In the genomic region with DNA sequence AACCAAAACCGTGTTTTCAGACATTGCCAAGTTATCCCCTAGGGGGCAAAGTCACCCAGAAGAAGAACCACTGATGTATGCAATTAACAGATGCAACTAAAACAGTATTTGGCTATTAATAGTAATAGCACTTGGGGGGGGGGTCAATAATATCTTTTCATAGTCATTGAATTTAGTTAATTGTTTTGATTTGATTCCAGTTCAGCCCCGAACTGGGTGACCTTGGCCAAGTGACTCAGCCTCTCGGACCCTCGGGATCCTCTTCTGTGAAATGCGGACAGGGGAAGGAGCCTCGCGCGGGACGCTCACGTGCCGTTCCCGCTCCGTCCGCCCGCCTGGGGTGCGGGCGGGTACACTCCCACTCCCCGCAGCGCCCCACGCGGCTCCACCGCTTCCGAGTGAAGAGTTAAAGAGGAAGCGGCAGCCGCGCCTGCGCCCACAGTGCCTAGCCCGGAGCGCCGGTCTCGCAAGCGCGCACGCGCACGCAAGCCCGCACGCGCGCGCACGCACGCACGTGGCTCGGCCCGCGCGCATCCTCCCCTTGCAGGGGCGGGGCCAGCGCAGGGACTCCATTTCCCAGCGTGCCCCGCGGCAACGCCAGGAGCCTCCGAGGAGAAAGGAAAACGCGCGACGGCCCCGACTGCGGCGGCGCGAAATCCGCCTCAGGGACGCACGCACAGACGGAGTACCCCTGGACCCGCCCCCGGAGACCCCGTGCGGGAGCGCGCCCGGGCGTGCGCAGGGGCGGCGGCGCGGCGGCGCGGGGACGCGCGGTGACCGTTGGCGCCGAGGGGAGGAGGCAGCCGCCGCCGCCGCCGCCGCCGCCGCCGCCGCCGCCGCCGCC, we compare ENCODE assay signal across 1 cellular context.
TF ChIP-seq lines count a peak whose summit lies in the region.

Gene DAZAP1 (plus strand): TSS at position 769 of the 844 bp plus-strand sequence. CDS start 188 bp downstream, outside the sequence.

TF ChIP-seq in K562, 482 proteins besides CTCF, POLR2A, EP300 and RAD21 (continued from another document and continues in another):
- TF ChIP-seq, protein P1, sequence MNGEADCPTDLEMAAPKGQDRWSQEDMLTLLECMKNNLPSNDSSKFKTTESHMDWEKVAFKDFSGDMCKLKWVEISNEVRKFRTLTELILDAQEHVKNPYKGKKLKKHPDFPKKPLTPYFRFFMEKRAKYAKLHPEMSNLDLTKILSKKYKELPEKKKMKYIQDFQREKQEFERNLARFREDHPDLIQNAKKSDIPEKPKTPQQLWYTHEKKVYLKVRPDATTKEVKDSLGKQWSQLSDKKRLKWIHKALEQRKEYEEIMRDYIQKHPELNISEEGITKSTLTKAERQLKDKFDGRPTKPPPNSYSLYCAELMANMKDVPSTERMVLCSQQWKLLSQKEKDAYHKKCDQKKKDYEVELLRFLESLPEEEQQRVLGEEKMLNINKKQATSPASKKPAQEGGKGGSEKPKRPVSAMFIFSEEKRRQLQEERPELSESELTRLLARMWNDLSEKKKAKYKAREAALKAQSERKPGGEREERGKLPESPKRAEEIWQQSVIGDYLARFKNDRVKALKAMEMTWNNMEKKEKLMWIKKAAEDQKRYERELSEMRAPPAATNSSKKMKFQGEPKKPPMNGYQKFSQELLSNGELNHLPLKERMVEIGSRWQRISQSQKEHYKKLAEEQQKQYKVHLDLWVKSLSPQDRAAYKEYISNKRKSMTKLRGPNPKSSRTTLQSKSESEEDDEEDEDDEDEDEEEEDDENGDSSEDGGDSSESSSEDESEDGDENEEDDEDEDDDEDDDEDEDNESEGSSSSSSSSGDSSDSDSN (IDR thresholded peaks at IDR 0.05; ENCODE audit: borderline replicate concordance in 1 of 2, low read depth in 2 of 2, low read length in 2 of 2), result 0 out of 4 replicates have a peak, but pooled peaks of 1 of the 2 experiments have one; percentile 6
- no peak for TF ChIP-seq BRD4 (IDR thresholded peaks at IDR 0.05)
- TF ChIP-seq ZNF830 (CRISPR knock-in tag; IDR thresholded peaks at IDR 0.05), result no peak
- TF ChIP-seq THRB (CRISPR knock-in tag; conservative IDR thresholded peaks at IDR 0.05), result no peak
- TF ChIP-seq ELF2 (CRISPR knock-in tag; IDR thresholded peaks at IDR 0.05), result peak; percentile 37; the same call in 1 of the 2 replicates
- TF ChIP-seq ZNF165 (CRISPR knock-in tag; IDR thresholded peaks at IDR 0.05; ENCODE audit: borderline replicate concordance), result no peak
- TF ChIP-seq ZNF184 (CRISPR knock-in tag; IDR thresholded peaks at IDR 0.05), result no peak
- TF ChIP-seq HCFC1 (IDR thresholded peaks at IDR 0.05; ENCODE audit: low read depth, low read length), result peak; percentile 93
- peak; percentile 53; the same call in 1 of the 2 replicates for TF ChIP-seq ZNF263 (CRISPR knock-in tag; IDR thresholded peaks at IDR 0.05; ENCODE audit: borderline replicate concordance)
- TF ChIP-seq NFE2L1 (tag; IDR thresholded peaks at IDR 0.05; ENCODE audit: borderline replicate concordance, low read depth), result no peak
- TF ChIP-seq XRCC4 (IDR thresholded peaks at IDR 0.05; ENCODE audit: extremely low read depth, insufficient read depth, insufficient read length), result no peak
- TF ChIP-seq HDGF (IDR thresholded peaks at IDR 0.05), result no peak
- TF ChIP-seq ILK (tag; IDR thresholded peaks at IDR 0.05; ENCODE audit: borderline replicate concordance, low read depth), result no peak
- no peak for TF ChIP-seq SREBF2 (CRISPR knock-in tag; IDR thresholded peaks at IDR 0.05)
- TF ChIP-seq ZNF507 (tag; conservative IDR thresholded peaks at IDR 0.05), result no peak
- no peak for TF ChIP-seq HOXB6 (CRISPR knock-in tag; IDR thresholded peaks at IDR 0.05; ENCODE audit: borderline replicate concordance)
- no peak for TF ChIP-seq ID3 (CRISPR knock-in tag; IDR thresholded peaks at IDR 0.05)
- peak; percentile 87 for TF ChIP-seq ID3 (tag; IDR thresholded peaks at IDR 0.05)
- TF ChIP-seq MBD2 (IDR thresholded peaks at IDR 0.05; ENCODE audit: borderline replicate concordance, low read depth), result no peak; the same call in 1 of the 2 replicates
- no peak for TF ChIP-seq JUNB (CRISPR knock-in tag; conservative IDR thresholded peaks at IDR 0.05)
- TF ChIP-seq, protein P2, sequence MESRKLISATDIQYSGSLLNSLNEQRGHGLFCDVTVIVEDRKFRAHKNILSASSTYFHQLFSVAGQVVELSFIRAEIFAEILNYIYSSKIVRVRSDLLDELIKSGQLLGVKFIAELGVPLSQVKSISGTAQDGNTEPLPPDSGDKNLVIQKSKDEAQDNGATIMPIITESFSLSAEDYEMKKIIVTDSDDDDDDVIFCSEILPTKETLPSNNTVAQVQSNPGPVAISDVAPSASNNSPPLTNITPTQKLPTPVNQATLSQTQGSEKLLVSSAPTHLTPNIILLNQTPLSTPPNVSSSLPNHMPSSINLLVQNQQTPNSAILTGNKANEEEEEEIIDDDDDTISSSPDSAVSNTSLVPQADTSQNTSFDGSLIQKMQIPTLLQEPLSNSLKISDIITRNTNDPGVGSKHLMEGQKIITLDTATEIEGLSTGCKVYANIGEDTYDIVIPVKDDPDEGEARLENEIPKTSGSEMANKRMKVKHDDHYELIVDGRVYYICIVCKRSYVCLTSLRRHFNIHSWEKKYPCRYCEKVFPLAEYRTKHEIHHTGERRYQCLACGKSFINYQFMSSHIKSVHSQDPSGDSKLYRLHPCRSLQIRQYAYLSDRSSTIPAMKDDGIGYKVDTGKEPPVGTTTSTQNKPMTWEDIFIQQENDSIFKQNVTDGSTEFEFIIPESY (CRISPR knock-in tag; IDR thresholded peaks at IDR 0.05), result peak; percentile 86
- peak; percentile 60 for TF ChIP-seq MXD1 (CRISPR knock-in tag; IDR thresholded peaks at IDR 0.05; ENCODE audit: borderline replicate concordance, poor library complexity, severe bottlenecking)
- TF ChIP-seq HMG20A (CRISPR knock-in tag; conservative IDR thresholded peaks at IDR 0.05), result no peak
- peak; percentile 89 for TF ChIP-seq CCNT2 (IDR thresholded peaks at IDR 0.05; ENCODE audit: borderline replicate concordance, extremely low read depth, insufficient read length, low read depth, low read length)
- peak; percentile 67 for TF ChIP-seq SMARCA4 (IDR thresholded peaks at IDR 0.05)
- TF ChIP-seq ATF1 (CRISPR knock-in tag; IDR thresholded peaks at IDR 0.05), result no peak
- TF ChIP-seq ATF1 (tag; IDR thresholded peaks at IDR 0.05), result peak; percentile 85
- TF ChIP-seq MLX (CRISPR knock-in tag; conservative IDR thresholded peaks at IDR 0.05), result no peak
- TF ChIP-seq, protein P3, sequence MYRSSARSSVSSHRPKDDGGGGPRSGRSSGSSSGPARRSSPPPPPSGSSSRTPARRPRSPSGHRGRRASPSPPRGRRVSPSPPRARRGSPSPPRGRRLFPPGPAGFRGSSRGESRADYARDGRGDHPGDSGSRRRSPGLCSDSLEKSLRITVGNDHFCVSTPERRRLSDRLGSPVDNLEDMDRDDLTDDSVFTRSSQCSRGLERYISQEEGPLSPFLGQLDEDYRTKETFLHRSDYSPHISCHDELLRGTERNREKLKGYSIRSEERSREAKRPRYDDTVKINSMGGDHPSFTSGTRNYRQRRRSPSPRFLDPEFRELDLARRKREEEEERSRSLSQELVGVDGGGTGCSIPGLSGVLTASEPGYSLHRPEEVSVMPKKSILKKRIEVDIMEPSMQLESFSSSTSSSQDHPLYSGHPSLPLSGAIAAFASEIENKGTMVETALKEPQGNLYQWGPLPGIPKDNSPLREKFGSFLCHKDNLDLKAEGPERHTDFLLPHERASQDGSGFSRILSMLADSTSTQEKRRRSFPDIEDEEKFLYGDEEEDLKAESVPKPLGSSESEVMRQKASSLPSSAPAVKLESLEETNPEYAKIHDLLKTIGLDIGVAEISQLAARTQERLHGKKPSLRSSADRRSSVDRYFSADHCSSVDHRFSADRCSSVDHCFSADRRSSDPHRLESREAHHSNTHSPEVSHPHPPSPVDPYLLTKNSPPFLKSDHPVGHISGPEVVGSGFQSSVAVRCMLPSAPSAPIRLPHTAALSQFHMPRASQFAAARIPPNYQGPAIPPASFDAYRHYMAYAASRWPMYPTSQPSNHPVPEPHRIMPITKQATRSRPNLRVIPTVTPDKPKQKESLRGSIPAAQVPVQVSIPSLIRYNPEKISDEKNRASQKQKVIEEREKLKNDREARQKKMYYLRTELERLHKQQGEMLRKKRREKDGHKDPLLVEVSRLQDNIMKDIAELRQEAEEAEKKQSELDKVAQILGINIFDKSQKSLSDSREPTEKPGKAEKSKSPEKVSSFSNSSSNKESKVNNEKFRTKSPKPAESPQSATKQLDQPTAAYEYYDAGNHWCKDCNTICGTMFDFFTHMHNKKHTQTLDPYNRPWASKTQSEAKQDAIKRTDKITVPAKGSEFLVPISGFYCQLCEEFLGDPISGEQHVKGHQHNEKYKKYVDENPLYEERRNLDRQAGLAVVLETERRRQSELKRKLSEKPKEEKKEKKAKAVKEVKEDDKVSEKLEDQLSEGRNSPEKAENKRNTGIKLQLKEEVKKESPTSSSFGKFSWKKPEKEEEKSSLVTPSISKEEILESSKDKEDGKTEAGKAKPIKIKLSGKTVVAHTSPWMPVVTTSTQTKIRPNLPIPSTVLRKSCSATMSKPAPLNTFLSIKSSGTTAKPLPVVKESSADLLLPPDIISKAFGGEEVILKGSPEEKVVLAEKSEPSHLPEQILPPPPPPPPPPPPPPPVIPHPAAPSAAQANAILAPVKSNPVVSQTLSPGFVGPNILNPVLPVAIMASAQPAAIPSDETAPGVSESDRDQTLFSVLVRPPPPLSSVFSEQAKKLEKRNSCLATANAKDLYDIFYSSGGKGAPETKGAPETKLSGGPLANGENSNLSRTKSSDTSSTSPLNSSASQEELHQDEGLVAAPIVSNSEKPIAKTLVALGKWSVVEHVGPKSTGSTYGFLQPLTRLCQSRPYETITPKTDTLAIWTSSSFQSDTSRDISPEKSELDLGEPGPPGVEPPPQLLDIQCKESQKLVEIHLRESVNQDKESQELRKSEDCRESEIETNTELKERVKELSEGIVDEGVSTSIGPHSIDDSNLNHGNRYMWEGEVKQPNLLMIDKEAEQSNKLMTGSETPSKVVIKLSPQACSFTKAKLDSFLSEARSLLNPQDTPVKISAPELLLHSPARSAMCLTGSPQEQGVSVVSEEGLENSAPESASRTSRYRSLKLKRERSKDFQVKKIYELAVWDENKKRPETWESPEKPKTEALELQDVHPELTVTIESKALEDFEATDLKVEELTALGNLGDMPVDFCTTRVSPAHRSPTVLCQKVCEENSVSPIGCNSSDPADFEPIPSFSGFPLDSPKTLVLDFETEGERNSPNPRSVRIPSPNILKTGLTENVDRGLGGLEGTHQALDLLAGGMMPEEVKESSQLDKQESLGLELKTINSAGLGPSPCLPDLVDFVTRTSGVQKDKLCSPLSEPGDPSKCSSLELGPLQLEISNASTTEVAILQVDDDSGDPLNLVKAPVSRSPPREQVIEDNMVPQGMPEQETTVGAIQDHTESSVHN (IDR thresholded peaks at IDR 0.05; ENCODE audit: borderline replicate concordance in 1 of 2, low read depth in 1 of 2), result no peak
- TF ChIP-seq MTF1 (CRISPR knock-in tag; IDR thresholded peaks at IDR 0.05; ENCODE audit: borderline replicate concordance), result no peak
- peak; percentile 94 for TF ChIP-seq ZNF584 (CRISPR knock-in tag; IDR thresholded peaks at IDR 0.05; ENCODE audit: low read depth)
- TF ChIP-seq USF1 (CRISPR knock-in tag; IDR thresholded peaks at IDR 0.05), result peak; percentile 78
- no peak for TF ChIP-seq OTX1 (CRISPR knock-in tag; IDR thresholded peaks at IDR 0.05)
- TF ChIP-seq, protein P4, sequence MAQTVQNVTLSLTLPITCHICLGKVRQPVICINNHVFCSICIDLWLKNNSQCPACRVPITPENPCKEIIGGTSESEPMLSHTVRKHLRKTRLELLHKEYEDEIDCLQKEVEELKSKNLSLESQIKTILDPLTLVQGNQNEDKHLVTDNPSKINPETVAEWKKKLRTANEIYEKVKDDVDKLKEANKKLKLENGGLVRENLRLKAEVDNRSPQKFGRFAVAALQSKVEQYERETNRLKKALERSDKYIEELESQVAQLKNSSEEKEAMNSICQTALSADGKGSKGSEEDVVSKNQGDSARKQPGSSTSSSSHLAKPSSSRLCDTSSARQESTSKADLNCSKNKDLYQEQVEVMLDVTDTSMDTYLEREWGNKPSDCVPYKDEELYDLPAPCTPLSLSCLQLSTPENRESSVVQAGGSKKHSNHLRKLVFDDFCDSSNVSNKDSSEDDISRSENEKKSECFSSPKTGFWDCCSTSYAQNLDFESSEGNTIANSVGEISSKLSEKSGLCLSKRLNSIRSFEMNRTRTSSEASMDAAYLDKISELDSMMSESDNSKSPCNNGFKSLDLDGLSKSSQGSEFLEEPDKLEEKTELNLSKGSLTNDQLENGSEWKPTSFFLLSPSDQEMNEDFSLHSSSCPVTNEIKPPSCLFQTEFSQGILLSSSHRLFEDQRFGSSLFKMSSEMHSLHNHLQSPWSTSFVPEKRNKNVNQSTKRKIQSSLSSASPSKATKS (CRISPR knock-in tag; IDR thresholded peaks at IDR 0.05), result no peak
- TF ChIP-seq NFE2 (IDR thresholded peaks at IDR 0.05; ENCODE audit: low read depth), result peak; percentile 10; the same call in 1 of the 2 replicates
